Comparison of ENCODE assay signal across 10 cellular contexts in genomic region chr11:72085836-72086475, GRCh38. TPM values are rescaled to one million over a fixed set of nuclear protein-coding genes. Genes with fewer than 3 reads are reported as not detected.
A peak's percentile ranks its signal among the peaks of the same experiment; 100 is the strongest.
DNase-seq lines count a peak whose midpoint lies in the region; ATAC-seq, FAIRE-seq and TF ChIP-seq lines count a peak whose summit lies in the region.
"Had no signal": no experiment of that assay in that cellular context is flagged by ENCODE, and none has a peak within 500 bp of the region (broad histone marks: within the 10 kb centered on the region; RNA-seq: fewer than 3 reads in every experiment).

No MANE protein-coding gene starts in this region.

- BruUV-seq in GM12878 (replicated peaks; lab: Mats Ljungman, UMichigan): no TSS peak

- H3K4me3 ChIP-seq in GM23338: no peak overlapping the region
- no peak overlapping the region for H3K4me3 ChIP-seq in GM12878

- ATAC-seq in GM23338: peak; percentile 45
- ATAC-seq in GM12878: no peak
- ATAC-seq in GM18517 (IDR thresholded peaks at IDR 0.05; ENCODE audit: unreplicated experiment): no peak

- H3K4me1 ChIP-seq in GM23338 (ENCODE audit: insufficient read depth): no peaks in the 10 kb centered on the region
- peaks cover 10% of the 10 kb centered on the region for H3K4me1 ChIP-seq in GM12878 (ENCODE audit: control insufficient read depth, insufficient read depth, low read length)

- RAD21 ChIA-PET in GM12878 (lab: Charles Lee; ENCODE audit: unreplicated experiment): interaction anchor here (0.6 to 4.9 kb wide), 5 partner anchors 13 to 345 kb away, joined by 3 to 30 read pairs (median 8); no protein-coding TSS in a partner anchor

- no peaks in the 10 kb centered on the region for H3K9me3 ChIP-seq in GM12878 (replicated peaks; ENCODE audit: control insufficient read depth, insufficient read depth, low read length)

- H3K36me3 ChIP-seq in GM23338 (ENCODE audit: insufficient read depth) (no peaks in the 10 kb centered on the region), GM12878 (ENCODE audit: control insufficient read depth in 2 of 2, insufficient read depth in 2 of 2, low read length in 1 of 2) (no peaks in the 10 kb centered on the region)

- H4K20me1 ChIP-seq in GM23338 (replicated peaks; ENCODE audit: insufficient read depth) (no peaks in the 10 kb centered on the region; the same call in 1 of the 2 replicates), GM12878 (ENCODE audit: control insufficient read depth, insufficient read depth) (no peaks in the 10 kb centered on the region)

- peak overlapping the region; percentile 61; the same call in 1 of the 2 replicates for H3K27ac Mint-ChIP-seq in GM23338
- H3K27ac Mint-ChIP-seq in nephron: peak overlapping the region in 2 of 3 experiments; percentile 52 to 64

- no peak for TF ChIP-seq RAD21 in GM12878 (IDR thresholded peaks at IDR 0.05; ENCODE audit: insufficient read depth, low read depth, low read length)

- TF ChIP-seq POLR2A in GM12878 (IDR thresholded peaks at IDR 0.05; ENCODE audit: low read depth, low read length): no peak

- no peak for FAIRE-seq in GM12878 (lab: Jason Lieb, UNC)

- H3K4me2 ChIP-seq in GM23338 (no peak overlapping the region), GM12878 (ENCODE audit: control insufficient read depth, insufficient read depth) (no peak overlapping the region)

- peaks cover 11% of the 10 kb centered on the region for H3K4me1 Mint-ChIP-seq in GM23338
- H3K4me1 Mint-ChIP-seq in nephron: peaks cover 15% of the 10 kb centered on the region

- CTCF ChIA-PET in GM12878 (lab: Yijun Ruan, JAX): interaction anchor here (0.6 to 4.0 kb wide), 18 partner anchors 8 to 348 kb away, joined by 3 to 43 read pairs (median 5); partner anchors contain the start of gene CLPB

- H3K9me2 ChIP-seq in GM23338 (ENCODE audit: insufficient read depth): no peaks in the 10 kb centered on the region

- TF ChIP-seq EP300 in GM12878 (IDR thresholded peaks at IDR 0.05; ENCODE audit: borderline replicate concordance in 1 of 2, control insufficient read depth in 1 of 2, low read depth in 2 of 2, low read length in 2 of 2): no peak

- in situ Hi-C loops in GM12878 (cut with MboI): no loop called here

- DNase-seq in GM23338 (ENCODE audit: low spot score) (peak; percentile 42), NCI-H2107 (lab: John Stamatoyannopoulos, UW) (peak; percentile 80), GM12878 (ENCODE audit: low read depth, low spot score) (no peak), SKM-1 (lab: John Stamatoyannopoulos, UW; ENCODE audit: unreplicated experiment) (no peak)
- no peak for DNase-seq in stimulated activated CD4-positive, alpha-beta T cell treated with anti-CD3 and anti-CD28 coated beads, Interleukin-1b, Interleukin-23, amount 100 ng/mL, for 48 hours
- DNase-seq: dermis blood vessel endothelial cell had no signal

- no peaks in the 10 kb centered on the region for H3K27me3 ChIP-seq in GM23338 (ENCODE audit: insufficient read depth)
- no peaks in the 10 kb centered on the region for H3K27me3 ChIP-seq in GM12878 (replicated peaks in 1 of 2; ENCODE audit: control insufficient read depth in 2 of 2, insufficient read depth in 2 of 2, low read length in 1 of 2)

- H3K4me3 Mint-ChIP-seq in GM23338 (no peak overlapping the region), nephron (peak overlapping the region in 1 of 3 experiments; percentile 24)

- TF ChIP-seq CTCF in GM23338 (conservative IDR thresholded peaks at IDR 0.05; ENCODE audit: low read depth in 2 of 2): no peak
- TF ChIP-seq CTCF in GM12878 (IDR thresholded peaks at IDR 0.05 in 2 of 3, conservative IDR thresholded peaks at IDR 0.05 in 1 of 3; ENCODE audit: control insufficient read depth in 2 of 3, extremely low read depth in 1 of 3, insufficient read depth in 1 of 3, low read depth in 3 of 3, low read length in 3 of 3): no peak
- TF ChIP-seq CTCF in nephron (IDR thresholded peaks at IDR 0.05; ENCODE audit: unreplicated experiment in 3 of 3): no peak

- H3K9me3 Mint-ChIP-seq in GM23338 (no peaks in the 10 kb centered on the region; the same call in 2 of the 3 replicates), nephron (no peaks in the 10 kb centered on the region)

- intact Hi-C loops in GM12878 (cut with micrococcal nuclease; ENCODE audit: unreplicated experiment): no loop called here

- WGBS in GM12878 (ENCODE audit: insufficient coverage, insufficient replicate concordance, low lambda C conversion rate, missing lambda C conversion rate): 89% methylated on average over 1 of the region's 1 CpG

- H3K79me2 ChIP-seq in GM23338 (replicated peaks; ENCODE audit: insufficient read depth) (no peaks in the 10 kb centered on the region), GM12878 (ENCODE audit: control insufficient read depth, insufficient read depth, low read length) (no peaks in the 10 kb centered on the region)

- SMC1A ChIA-PET in GM12878 (lab: Charles Lee; ENCODE audit: uncharacterized antibody, unreplicated experiment): interaction anchor here (0.5 to 4.6 kb wide), 16 partner anchors 13 to 158 kb away, joined by 3 to 62 read pairs (median 3); partner anchors contain the start of gene ANAPC15

- H3K36me3 Mint-ChIP-seq in GM23338 (ENCODE audit: low read depth) (no peaks in the 10 kb centered on the region), nephron (ENCODE audit: low read depth) (peaks cover 12% of the 10 kb centered on the region)

- no peak overlapping the region for H3K9ac ChIP-seq in GM12878 (ENCODE audit: control insufficient read depth, insufficient read depth, low read length)

- H3K27me3 Mint-ChIP-seq in GM23338 (ENCODE audit: insufficient read depth, low read depth, poor library complexity) (peaks cover under 1% of the 10 kb centered on the region), nephron (ENCODE audit: low read depth) (no peaks in the 10 kb centered on the region)

- H2AFZ ChIP-seq in GM23338 (no peak overlapping the region), GM12878 (ENCODE audit: control insufficient read depth, low read depth, low read length) (no peak overlapping the region)

- POLR2A ChIA-PET in GM12878 (lab: Charles Lee): interaction anchor here (0.5 to 2.0 kb wide), 7 partner anchors 11 to 87 kb away, joined by 3 to 11 read pairs (median 6); partner anchors contain the start of gene ANAPC15

- no peak overlapping the region for H3K27ac ChIP-seq in GM23338 (ENCODE audit: low read depth)
- no peak overlapping the region for H3K27ac ChIP-seq in GM12878 (ENCODE audit: control insufficient read depth, insufficient read depth)

- no peaks in the 10 kb centered on the region for H3F3A ChIP-seq in GM23338 (replicated peaks; ENCODE audit: low read depth)

RNA-seq across cellular contexts. Expression of gene LRRC51, which starts 5.3 kb away (rescaled TPM):
- 3.6 and 4.3 TPM in 2 replicates for total RNA-seq in GM23338 (2014; rRNA removed; shearing (Covaris generic))
- polyA plus RNA-seq in GM23338 (2016; fragmentation: Nextera tagmentation; extraction: Ambion mirVana): 4.2 and 4.8 TPM in 2 replicates
- total RNA-seq in GM12878 (2013; cell fraction: nucleolus; rRNA removed): 1.3 and 1.4 TPM in 2 replicates
- total RNA-seq in GM12878 (2014; rRNA removed): 4.0 and 5.6 TPM in 2 replicates
- 4.1 and 4.7 TPM in 2 replicates for total RNA-seq in GM12878 (2014; rRNA removed; fragmentation: Illumina TruSeq; extraction: Trizol)
- 2.6 and 5.5 TPM in 2 replicates for total RNA-seq in GM12878 (2021)
- polyA plus RNA-seq in GM12878 (2011; ENCODE audit: low read depth): 2.8 TPM
- 6.1 and 8.6 TPM in 2 replicates for polyA plus RNA-seq in GM12878 (2011; rRNA removed)
- 7.7 and 9.9 TPM in 2 replicates for polyA plus RNA-seq in GM12878 (2011; cell fraction: cytosol; rRNA removed)
- 3.6 and 5.0 TPM in 2 replicates for polyA plus RNA-seq in GM12878 (2011; cell fraction: nucleus; rRNA removed)
- 3.6 and 7.1 TPM in 2 replicates for polyA plus RNA-seq in GM12878 (2012)
- 6.4 and 11.7 TPM in 2 replicates for polyA plus RNA-seq in GM12878 (2014; fragmentation: Illumina TruSeq; extraction: Trizol)
- polyA plus RNA-seq in GM12878 (2014; fragmentation: Nextera tagmentation; extraction: Ambion mirVana): 1 to 10 TPM; 4.7 to 6.2 TPM
- polyA plus RNA-seq in GM12878 (2014; rRNA removed): 7.5 and 7.8 TPM in 2 replicates
- polyA plus RNA-seq in GM12878 (2016; fragmentation: Nextera tagmentation; extraction: Ambion mirVana): 1 to 10 TPM; 3.1 to 6.1 TPM
- polyA minus RNA-seq in GM12878 (2011; rRNA and poly(A)+ RNA removed): 8.6 and 10.5 TPM in 2 replicates
- 1.6 and 6.0 TPM in 2 replicates for polyA minus RNA-seq in GM12878 (2011; cell fraction: cytosol; rRNA and poly(A)+ RNA removed)
- polyA minus RNA-seq in GM12878 (2011; cell fraction: nucleus; rRNA and poly(A)+ RNA removed): 0.73 and 1.4 TPM in 2 replicates

RNA-seq across cellular contexts. Expression of gene NUMA1, which starts 5.6 kb away (rescaled TPM):
- 90.5 and 104 TPM in 2 replicates for total RNA-seq in GM23338 (2014; rRNA removed; shearing (Covaris generic))
- polyA plus RNA-seq in GM23338 (2016; fragmentation: Nextera tagmentation; extraction: Ambion mirVana) (30.4 and 33.2 TPM in 2 replicates), GM12878 (2011; rRNA removed) (32.7 and 61.5 TPM in 2 replicates), GM12878 (2014; fragmentation: Illumina TruSeq; extraction: Trizol) (36.7 and 60.6 TPM in 2 replicates), GM12878 (2014; fragmentation: Nextera tagmentation; extraction: Ambion mirVana) (1 to 10 TPM; 5.5 to 7.1 TPM), GM12878 (2014; rRNA removed) (77.3 and 84.6 TPM in 2 replicates), GM12878 (2016; fragmentation: Nextera tagmentation; extraction: Ambion mirVana) (10 to 100 TPM; 58.1 to 63.5 TPM)
- total RNA-seq in GM12878 (2013; cell fraction: nucleolus; rRNA removed): 241 and 261 TPM in 2 replicates
- total RNA-seq in GM12878 (2014; rRNA removed) (82.3 and 88.1 TPM in 2 replicates), GM12878 (2014; rRNA removed; fragmentation: Illumina TruSeq; extraction: Trizol) (44.3 TPM in 2 replicates), GM12878 (2021) (102 and 111 TPM in 2 replicates)
- 53.5 TPM for polyA plus RNA-seq in GM12878 (2011; ENCODE audit: low read depth)
- 69.4 and 72.3 TPM in 2 replicates for polyA plus RNA-seq in GM12878 (2011; cell fraction: cytosol; rRNA removed)
- 236 and 254 TPM in 2 replicates for polyA plus RNA-seq in GM12878 (2011; cell fraction: nucleus; rRNA removed)
- 95.7 and 106 TPM in 2 replicates for polyA plus RNA-seq in GM12878 (2012)
- polyA minus RNA-seq in GM12878 (2011; rRNA and poly(A)+ RNA removed): 115 and 125 TPM in 2 replicates
- 46.7 and 48.0 TPM in 2 replicates for polyA minus RNA-seq in GM12878 (2011; cell fraction: cytosol; rRNA and poly(A)+ RNA removed)
- polyA minus RNA-seq in GM12878 (2011; cell fraction: nucleus; rRNA and poly(A)+ RNA removed): 90.7 and 135 TPM in 2 replicates

RNA-seq across cellular contexts. Expression of gene LAMTOR1, which starts 17.1 kb away (rescaled TPM):
- 106 and 112 TPM in 2 replicates for total RNA-seq in GM23338 (2014; rRNA removed; shearing (Covaris generic))
- polyA plus RNA-seq in GM23338 (2016; fragmentation: Nextera tagmentation; extraction: Ambion mirVana) (157 and 168 TPM in 2 replicates), GM12878 (2011; rRNA removed) (45.8 and 58.8 TPM in 2 replicates), GM12878 (2014; fragmentation: Illumina TruSeq; extraction: Trizol) (75.6 and 94.4 TPM in 2 replicates), GM12878 (2014; fragmentation: Nextera tagmentation; extraction: Ambion mirVana) (100 to 1,000 TPM in 1 of 2 experiments, 10 to 100 TPM in 1; 85.1 to 126 TPM), GM12878 (2014; rRNA removed) (126 and 128 TPM in 2 replicates), GM12878 (2016; fragmentation: Nextera tagmentation; extraction: Ambion mirVana) (100 to 1,000 TPM; 139 to 141 TPM)
- total RNA-seq in GM12878 (2013; cell fraction: nucleolus; rRNA removed): 30.6 and 35.0 TPM in 2 replicates
- total RNA-seq in GM12878 (2014; rRNA removed) (112 and 127 TPM in 2 replicates), GM12878 (2014; rRNA removed; fragmentation: Illumina TruSeq; extraction: Trizol) (59.8 and 66.5 TPM in 2 replicates), GM12878 (2021) (80.8 and 82.1 TPM in 2 replicates)
- polyA plus RNA-seq in GM12878 (2011; ENCODE audit: low read depth): 57.1 TPM
- polyA plus RNA-seq in GM12878 (2011; cell fraction: cytosol; rRNA removed): 99.0 and 108 TPM in 2 replicates
- polyA plus RNA-seq in GM12878 (2011; cell fraction: nucleus; rRNA removed): 65.8 and 80.4 TPM in 2 replicates
- polyA plus RNA-seq in GM12878 (2012): 71.6 and 72.6 TPM in 2 replicates
- polyA minus RNA-seq in GM12878 (2011; rRNA and poly(A)+ RNA removed): 99.0 and 105 TPM in 2 replicates
- 45.6 and 60.0 TPM in 2 replicates for polyA minus RNA-seq in GM12878 (2011; cell fraction: cytosol; rRNA and poly(A)+ RNA removed)
- polyA minus RNA-seq in GM12878 (2011; cell fraction: nucleus; rRNA and poly(A)+ RNA removed): 33.1 and 62.5 TPM in 2 replicates

RNA-seq across cellular contexts. Expression of gene TOMT, which starts 19.8 kb away (rescaled TPM):
- not detected in 2 replicates for total RNA-seq in GM23338 (2014; rRNA removed; shearing (Covaris generic))
- polyA plus RNA-seq in GM23338 (2016; fragmentation: Nextera tagmentation; extraction: Ambion mirVana) (not detected in 2 replicates), GM12878 (2011; rRNA removed) (not detected in 2 replicates), GM12878 (2014; fragmentation: Illumina TruSeq; extraction: Trizol) (not detected in 2 replicates), GM12878 (2014; fragmentation: Nextera tagmentation; extraction: Ambion mirVana) (not detected), GM12878 (2014; rRNA removed) (not detected in 2 replicates), GM12878 (2016; fragmentation: Nextera tagmentation; extraction: Ambion mirVana) (not detected)
- total RNA-seq in GM12878 (2013; cell fraction: nucleolus; rRNA removed): not detected in 2 replicates
- total RNA-seq in GM12878 (2014; rRNA removed) (not detected in 2 replicates), GM12878 (2014; rRNA removed; fragmentation: Illumina TruSeq; extraction: Trizol) (not detected in 2 replicates), GM12878 (2021) (not detected in 2 replicates)
- not detected for polyA plus RNA-seq in GM12878 (2011; ENCODE audit: low read depth)
- polyA plus RNA-seq in GM12878 (2011; cell fraction: cytosol; rRNA removed): not detected in 2 replicates
- not detected in 2 replicates for polyA plus RNA-seq in GM12878 (2011; cell fraction: nucleus; rRNA removed)
- polyA plus RNA-seq in GM12878 (2012): not detected in 2 replicates
- not detected in 2 replicates for polyA minus RNA-seq in GM12878 (2011; rRNA and poly(A)+ RNA removed)
- polyA minus RNA-seq in GM12878 (2011; cell fraction: cytosol; rRNA and poly(A)+ RNA removed): not detected in 2 replicates
- not detected in 2 replicates for polyA minus RNA-seq in GM12878 (2011; cell fraction: nucleus; rRNA and poly(A)+ RNA removed)
- total RNA-seq: dermis blood vessel endothelial cell, glomerular endothelial cell, mononuclear cell had no signal

RNA-seq across cellular contexts. Expression of gene ANAPC15, which starts 26.5 kb away (rescaled TPM):
- 42.3 and 52.1 TPM in 2 replicates for total RNA-seq in GM23338 (2014; rRNA removed; shearing (Covaris generic))
- polyA plus RNA-seq in GM23338 (2016; fragmentation: Nextera tagmentation; extraction: Ambion mirVana) (110 and 117 TPM in 2 replicates), GM12878 (2011; rRNA removed) (84.6 and 99.6 TPM in 2 replicates), GM12878 (2014; fragmentation: Illumina TruSeq; extraction: Trizol) (91.9 and 118 TPM in 2 replicates), GM12878 (2014; fragmentation: Nextera tagmentation; extraction: Ambion mirVana) (100 to 1,000 TPM; 230 to 372 TPM), GM12878 (2014; rRNA removed) (84.3 and 86.0 TPM in 2 replicates), GM12878 (2016; fragmentation: Nextera tagmentation; extraction: Ambion mirVana) (100 to 1,000 TPM; 126 to 141 TPM)
- 7.3 and 14.1 TPM in 2 replicates for total RNA-seq in GM12878 (2013; cell fraction: nucleolus; rRNA removed)
- total RNA-seq in GM12878 (2014; rRNA removed) (78.0 and 83.4 TPM in 2 replicates), GM12878 (2014; rRNA removed; fragmentation: Illumina TruSeq; extraction: Trizol) (88.3 and 88.6 TPM in 2 replicates), GM12878 (2021) (81.0 and 85.6 TPM in 2 replicates)
- 72.9 TPM for polyA plus RNA-seq in GM12878 (2011; ENCODE audit: low read depth)
- 86.3 and 97.5 TPM in 2 replicates for polyA plus RNA-seq in GM12878 (2011; cell fraction: cytosol; rRNA removed)
- 52.6 and 65.7 TPM in 2 replicates for polyA plus RNA-seq in GM12878 (2011; cell fraction: nucleus; rRNA removed)
- 66.1 and 85.8 TPM in 2 replicates for polyA plus RNA-seq in GM12878 (2012)
- 49.0 and 65.4 TPM in 2 replicates for polyA minus RNA-seq in GM12878 (2011; rRNA and poly(A)+ RNA removed)
- 10.2 and 12.1 TPM in 2 replicates for polyA minus RNA-seq in GM12878 (2011; cell fraction: cytosol; rRNA and poly(A)+ RNA removed)
- polyA minus RNA-seq in GM12878 (2011; cell fraction: nucleus; rRNA and poly(A)+ RNA removed): 13.3 and 19.8 TPM in 2 replicates

Comparison
In these comparisons a context has a peak if more than half of its experiments do, and no peak if none do; other contexts are left out.
1. DNase-seq: peak in GM23338 (single experiment) and NCI-H2107 (single experiment); none in GM12878 (single experiment), SKM-1 (single experiment) and stimulated activated CD4-positive, alpha-beta T cell treated with anti-CD3 and anti-CD28 coated beads, Interleukin-1b, Interleukin-23, amount 100 ng/mL, for 48 hours (single experiment).